Comparison of ENCODE assay signal across 15 cellular contexts in the genomic region with DNA sequence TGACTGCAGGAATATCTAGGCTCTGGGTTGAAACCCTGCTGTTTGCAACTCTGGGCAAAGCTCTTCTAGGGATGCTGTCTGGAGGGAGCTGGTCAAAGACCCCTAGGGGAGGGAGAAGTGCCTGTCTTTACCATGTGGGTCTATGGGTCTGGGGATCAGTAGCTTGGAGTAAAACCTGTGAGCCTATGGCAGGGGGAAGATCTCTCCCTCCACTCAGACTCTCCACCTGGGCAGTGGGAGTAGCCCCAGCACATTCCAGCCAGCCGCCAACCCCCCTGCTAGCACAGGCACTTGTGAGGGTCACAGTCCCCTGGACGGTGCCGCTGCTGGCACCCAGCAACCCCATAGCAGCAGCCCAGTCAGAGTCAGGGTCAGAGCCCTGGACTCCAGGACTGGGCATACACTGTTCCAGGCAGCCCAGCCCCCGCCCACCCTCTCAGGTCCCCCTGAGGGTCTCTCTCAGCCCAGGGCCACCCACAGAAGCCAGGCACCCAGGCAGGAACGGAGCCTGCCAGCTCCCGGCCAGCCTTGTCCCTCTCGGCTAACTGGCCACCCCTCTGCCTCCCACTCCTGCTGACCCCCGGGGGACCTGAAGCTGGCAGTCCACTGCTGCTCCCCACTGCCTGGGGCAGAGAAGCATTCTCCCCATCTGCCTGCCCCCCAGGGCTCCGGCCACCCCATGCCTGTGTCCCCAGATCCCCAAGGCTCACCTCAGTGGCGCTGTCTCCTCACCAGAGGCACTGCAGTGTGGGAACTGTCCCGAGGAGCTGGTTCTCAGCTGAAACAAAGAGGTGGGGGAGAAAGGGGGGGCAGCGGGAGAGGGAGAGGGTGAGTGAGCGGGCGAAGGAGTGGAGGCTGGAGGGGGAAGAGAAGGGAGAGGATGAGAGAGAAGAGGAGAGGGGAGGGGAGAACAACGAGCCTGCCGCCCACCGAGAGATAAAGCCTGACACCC. TPM values are rescaled to one million over a fixed set of nuclear protein-coding genes. Genes with fewer than 3 reads are reported as not detected.
A peak's percentile ranks its signal among the peaks of the same experiment; 100 is the strongest.
DNase-seq lines count a peak whose midpoint lies in the region; ATAC-seq, FAIRE-seq and TF ChIP-seq lines count a peak whose summit lies in the region.
"Had no signal": no experiment of that assay in that cellular context is flagged by ENCODE, and none has a peak within 500 bp of the region (broad histone marks: within the 10 kb centered on the region; RNA-seq: fewer than 3 reads in every experiment).

No MANE protein-coding gene starts in this region.

- H3K4me3 Mint-ChIP-seq in stimulated activated naive CD8-positive, alpha-beta T cell treated with anti-CD3 and anti-CD28 coated beads, Interleukin-15, amount 100 ng/mL, for 72 hours, result no peak overlapping the region
- peak overlapping the region; percentile 86 for H3K4me3 Mint-ChIP-seq in mesothelial cell of epicardium
- H3K4me3 Mint-ChIP-seq in type B pancreatic cell, result peak overlapping the region; percentile 79
- H3K4me3 Mint-ChIP-seq: activated naive CD4-positive, alpha-beta T cell treated with anti-CD3 and anti-CD28 coated beads, Interleukin-2, amount 50 U/mL, for 24 hours had no signal

- no peak overlapping the region for H4K5ac ChIP-seq in H1 (ENCODE audit: insufficient read length, low read depth, low read length)

- no peaks in the 10 kb centered on the region for H4K20me1 ChIP-seq in H1 (replicated peaks in 1 of 2; ENCODE audit: control insufficient read depth in 1 of 2, insufficient read depth in 2 of 2, low read length in 2 of 2)
- no peaks in the 10 kb centered on the region for H4K20me1 ChIP-seq in OCI-LY7 (ENCODE audit: insufficient read depth, low read length)

- H3K18ac ChIP-seq in H1 (ENCODE audit: extremely low read depth, low read length), result peak overlapping the region; percentile 48

- peak overlapping the region; percentile 75 for H2BK120ac ChIP-seq in H1 (replicated peaks; ENCODE audit: low read depth, low read length)

- ATAC-seq in stimulated activated naive CD8-positive, alpha-beta T cell treated with anti-CD3 and anti-CD28 coated beads, Interleukin-15, amount 100 ng/mL, for 72 hours, result no peak
- ATAC-seq in stimulated activated naive CD8-positive, alpha-beta T cell treated with anti-CD3 and anti-CD28 coated beads, Interleukin-15, Interleukin-2, amounts not matched to agents 100 U/mL and 50 U/mL, for 24 hours, result no peak
- no peak for ATAC-seq in GM18909 (IDR thresholded peaks at IDR 0.05; ENCODE audit: poor library complexity, unreplicated experiment)

- H3K4me1 ChIP-seq in H1 (replicated peaks in 1 of 4; ENCODE audit: control insufficient read depth in 3 of 4, insufficient read depth in 4 of 4, low read length in 3 of 4) (peaks cover 0 to 26% (median 20%) of the 10 kb centered on the region in 4 experiments; a peak in 6 of 7 replicates), OCI-LY7 (ENCODE audit: insufficient read depth, low read length, poor library complexity, severe bottlenecking) (no peaks in the 10 kb centered on the region)

- WGBS in H1 (ENCODE audit: extremely low coverage in 1 of 2, insufficient coverage in 1 of 2, insufficient read length in 1 of 2, insufficient replicate concordance in 2 of 2, low coverage in 1 of 2, low lambda C conversion rate in 2 of 2, missing lambda C conversion rate in 1 of 2), 2 experiments, result 32% methylated on average over 14 of the region's 17 CpGs; no CpG with 5 or more reads in 1 of the 2 experiments

- POLR2A ChIA-PET in H1 (lab: Charles Lee; ENCODE audit: partially characterized antibody), result interaction anchor here (0.5 to 6.0 kb wide), 21 partner anchors 10 to 627 kb away, joined by 3 to 39 read pairs (median 4); partner anchors contain the start of genes GLYCTK, TEX264, TNNC1 and WDR82
- POLR2A ChIA-PET in OCI-LY7 (lab: Charles Lee), result interaction anchor here (0.6 kb wide), 1 partner anchor 76 kb away, joined by 5 read pairs; no protein-coding TSS in a partner anchor

- intact Hi-C loops in OCI-LY7 (cut with micrococcal nuclease; ENCODE audit: unreplicated experiment), result no loop called here

- peak overlapping the region; percentile 87 for H3K4ac ChIP-seq in H1 (replicated peaks; ENCODE audit: insufficient read length, low read depth, low read length)

- H3K23ac ChIP-seq in H1 (ENCODE audit: insufficient read length), result no peak overlapping the region

- H3K14ac ChIP-seq in H1 (ENCODE audit: insufficient read length), result no peak overlapping the region

- no peaks in the 10 kb centered on the region for H3K36me3 ChIP-seq in H1 (ENCODE audit: control insufficient read depth in 2 of 4, insufficient read depth in 4 of 4, low read length in 3 of 4)
- no peaks in the 10 kb centered on the region for H3K36me3 ChIP-seq in OCI-LY7 (ENCODE audit: insufficient read depth, low read length)
- H3K36me3 ChIP-seq in MG63, result no peaks in the 10 kb centered on the region
- H3K36me3 ChIP-seq: SJSA1 had no signal

- FAIRE-seq in H1 (lab: Jason Lieb, UNC), result no peak
- FAIRE-seq: urothelium cell line had no signal

- no TSS peak for BruUV-seq in OCI-LY7 (replicated peaks; lab: Mats Ljungman, UMichigan)

- peaks cover 16% of the 10 kb centered on the region for H3K23me2 ChIP-seq in H1 (ENCODE audit: low read depth, low read length)

- no peaks in the 10 kb centered on the region for H3K36me3 Mint-ChIP-seq in mesothelial cell of epicardium
- H3K36me3 Mint-ChIP-seq in type B pancreatic cell, result no peaks in the 10 kb centered on the region
- H3K36me3 Mint-ChIP-seq: activated naive CD4-positive, alpha-beta T cell treated with anti-CD3 and anti-CD28 coated beads, Interleukin-2, amount 50 U/mL, for 24 hours had no signal

- CTCF ChIA-PET in H1 (lab: Charles Lee; ENCODE audit: partially characterized antibody) (interaction anchor here (0.9 to 15.3 kb wide), 18 partner anchors 8 to 293 kb away, joined by 3 to 198 read pairs (median 5); partner anchors contain the start of genes GLYCTK and WDR82), OCI-LY7 (lab: Charles Lee; ENCODE audit: unreplicated experiment) (interaction anchor here (0.5 kb wide), 1 partner anchor 297 kb away, joined by 3 read pairs; no protein-coding TSS in a partner anchor)

- peak overlapping the region; percentile 39; the same call in 1 of the 2 replicates for H2AK5ac ChIP-seq in H1 (ENCODE audit: low read depth, low read length)

- H3K9ac ChIP-seq in H1 (replicated peaks in 1 of 4; ENCODE audit: extremely low read depth in 1 of 4, low read depth in 3 of 4, low read length in 3 of 4), result no peak overlapping the region
- H3K9ac ChIP-seq: KMS-11 had no signal

- H3K9me3 ChIP-seq in H1 (ENCODE audit: insufficient read depth in 2 of 2, low read depth in 1 of 2, low read length in 1 of 2), result no peaks in the 10 kb centered on the region
- H3K9me3 ChIP-seq in OCI-LY7 (ENCODE audit: low read length), result no peaks in the 10 kb centered on the region
- H3K9me3 ChIP-seq in MG63, result no peaks in the 10 kb centered on the region
- H3K9me3 ChIP-seq: SJSA1 had no signal

- H3K27ac Mint-ChIP-seq in stimulated activated naive CD8-positive, alpha-beta T cell treated with anti-CD3 and anti-CD28 coated beads, Interleukin-15, amount 100 ng/mL, for 72 hours, result peak overlapping the region; percentile 70 to 75
- peak overlapping the region; percentile 91 for H3K27ac Mint-ChIP-seq in mesothelial cell of epicardium
- H3K27ac Mint-ChIP-seq in type B pancreatic cell, result no peak overlapping the region
- H3K27ac Mint-ChIP-seq: activated naive CD4-positive, alpha-beta T cell treated with anti-CD3 and anti-CD28 coated beads, Interleukin-2, amount 50 U/mL, for 24 hours had no signal

- peak overlapping the region; percentile 97 for H2BK15ac ChIP-seq in H1 (ENCODE audit: low read length)

- peak overlapping the region; percentile 77 for H4K91ac ChIP-seq in H1 (replicated peaks; ENCODE audit: insufficient read length, low read length)

- H3K27ac ChIP-seq in H1 (ENCODE audit: low read depth, low read length) (no peak overlapping the region), OCI-LY7 (ENCODE audit: low read depth, low read length, poor library complexity, severe bottlenecking) (no peak overlapping the region)
- H3K27ac ChIP-seq: KMS-11, SJSA1 had no signal

- 0 out of 2 replicates have a peak overlapping the region, but pooled peaks have one; percentile 72 for H2BK20ac ChIP-seq in H1 (ENCODE audit: low read length)

- no peak overlapping the region for H2AFZ ChIP-seq in H1 (ENCODE audit: low read length)
- H2AFZ ChIP-seq in OCI-LY7 (ENCODE audit: low read length), result no peak overlapping the region

- no peaks in the 10 kb centered on the region for H3K27me3 Mint-ChIP-seq in stimulated activated naive CD8-positive, alpha-beta T cell treated with anti-CD3 and anti-CD28 coated beads, Interleukin-15, amount 100 ng/mL, for 72 hours
- no peaks in the 10 kb centered on the region for H3K27me3 Mint-ChIP-seq in mesothelial cell of epicardium (ENCODE audit: low read depth)
- no peaks in the 10 kb centered on the region for H3K27me3 Mint-ChIP-seq in type B pancreatic cell
- H3K27me3 Mint-ChIP-seq: activated naive CD4-positive, alpha-beta T cell treated with anti-CD3 and anti-CD28 coated beads, Interleukin-2, amount 50 U/mL, for 24 hours had no signal

- TF ChIP-seq CTCF in H1 (IDR thresholded peaks at IDR 0.05; ENCODE audit: control extremely low read depth in 1 of 3, insufficient read depth in 1 of 3, low read depth in 1 of 3, low read length in 3 of 3) (peak in 1 of 3 experiments; percentile 4; a peak in 1 of 4 replicates), mesothelial cell of epicardium (IDR thresholded peaks at IDR 0.05; ENCODE audit: unreplicated experiment) (no peak), type B pancreatic cell (conservative IDR thresholded peaks at IDR 0.05) (no peak), OCI-LY7 (conservative IDR thresholded peaks at IDR 0.05; ENCODE audit: low read length) (no peak)

- TF ChIP-seq EP300 in H1 (IDR thresholded peaks at IDR 0.05; ENCODE audit: borderline replicate concordance in 1 of 2, low read depth in 2 of 2, low read length in 2 of 2), result no peak

- peaks cover 0 to 8% (median 2%) of the 10 kb centered on the region in 4 experiments; a peak in 3 of 7 replicates for H3K27me3 ChIP-seq in H1 (replicated peaks in 1 of 4; ENCODE audit: control insufficient read depth in 3 of 4, extremely low read depth in 1 of 4, insufficient read depth in 3 of 4, low read length in 3 of 4)
- H3K27me3 ChIP-seq in MG63, result no peaks in the 10 kb centered on the region
- H3K27me3 ChIP-seq: SJSA1 had no signal

- H2BK12ac ChIP-seq in H1 (ENCODE audit: low read depth, low read length), result peak overlapping the region; percentile 80; the same call in 1 of the 2 replicates

- H2BK5ac ChIP-seq in H1 (ENCODE audit: low read depth, low read length), result peak overlapping the region; percentile 12; the same call in 1 of the 2 replicates

- H3K4me3 ChIP-seq in H1 (ENCODE audit: extremely low read depth in 1 of 4, insufficient read depth in 2 of 4, low read depth in 3 of 4, low read length in 4 of 4) (peak overlapping the region; percentile 7 to 57 (median 26); a peak in 5 of 8 replicates), OCI-LY7 (ENCODE audit: low read depth, low read length, poor library complexity, severe bottlenecking) (no peak overlapping the region), MG63 (no peak overlapping the region)
- H3K4me3 ChIP-seq: SJSA1 had no signal

- no peaks in the 10 kb centered on the region for H3K9me3 Mint-ChIP-seq in stimulated activated naive CD8-positive, alpha-beta T cell treated with anti-CD3 and anti-CD28 coated beads, Interleukin-15, amount 100 ng/mL, for 72 hours
- H3K9me3 Mint-ChIP-seq in mesothelial cell of epicardium, result no peaks in the 10 kb centered on the region
- H3K9me3 Mint-ChIP-seq in type B pancreatic cell, result no peaks in the 10 kb centered on the region
- H3K9me3 Mint-ChIP-seq: activated naive CD4-positive, alpha-beta T cell treated with anti-CD3 and anti-CD28 coated beads, Interleukin-2, amount 50 U/mL, for 24 hours had no signal

- no peak overlapping the region for H4K8ac ChIP-seq in H1 (ENCODE audit: extremely low read depth, insufficient read depth, low read length)

- no peaks in the 10 kb centered on the region for H3K9me2 ChIP-seq in OCI-LY7 (ENCODE audit: insufficient read depth, low read length)

- H3K4me2 ChIP-seq in H1 (ENCODE audit: insufficient read depth in 1 of 2, low read depth in 2 of 2, low read length in 2 of 2), result peak overlapping the region; percentile 70 to 90
- H3K4me2 ChIP-seq in OCI-LY7 (ENCODE audit: low read length), result no peak overlapping the region
- H3K4me2 ChIP-seq: KMS-11 had no signal

- no peak for TF ChIP-seq RAD21 in H1 (IDR thresholded peaks at IDR 0.05 in 1 of 2, conservative IDR thresholded peaks at IDR 0.05 in 1 of 2; ENCODE audit: low read depth in 2 of 2, low read length in 2 of 2)

- no peaks in the 10 kb centered on the region for H3K79me2 ChIP-seq in H1 (ENCODE audit: control insufficient read depth in 1 of 2, insufficient read depth in 2 of 2, low read length in 2 of 2)
- H3K79me2 ChIP-seq in OCI-LY7 (ENCODE audit: insufficient read depth, low read depth, low read length), result no peaks in the 10 kb centered on the region

- TF ChIP-seq POLR2A in H1 (IDR thresholded peaks at IDR 0.05; ENCODE audit: control extremely low read depth in 1 of 2, low read depth in 2 of 2, low read length in 2 of 2), result no peak

- peaks cover 33% of the 10 kb centered on the region for H3K4me1 Mint-ChIP-seq in stimulated activated naive CD8-positive, alpha-beta T cell treated with anti-CD3 and anti-CD28 coated beads, Interleukin-15, amount 100 ng/mL, for 72 hours
- peaks cover 44% of the 10 kb centered on the region for H3K4me1 Mint-ChIP-seq in mesothelial cell of epicardium
- H3K4me1 Mint-ChIP-seq in type B pancreatic cell (ENCODE audit: unreplicated experiment), result peaks cover 16% of the 10 kb centered on the region
- H3K4me1 Mint-ChIP-seq: activated naive CD4-positive, alpha-beta T cell treated with anti-CD3 and anti-CD28 coated beads, Interleukin-2, amount 50 U/mL, for 24 hours had no signal

- H3K79me1 ChIP-seq in H1 (ENCODE audit: low read depth, low read length), result no peaks in the 10 kb centered on the region

- DNase-seq in stimulated activated naive CD8-positive, alpha-beta T cell treated with anti-CD3 and anti-CD28 coated beads, Interleukin-15, amount 100 ng/mL, for 72 hours, result no peak
- DNase-seq in stimulated activated naive CD8-positive, alpha-beta T cell treated with anti-CD3 and anti-CD28 coated beads, Interleukin-15, Interleukin-2, amounts not matched to agents 100 U/mL and 50 U/mL, for 24 hours, result no peak
- DNase-seq in H1 (ENCODE audit: low read depth in 1 of 2, low spot score in 2 of 2), result no peak
- DNase-seq in mesothelial cell of epicardium (ENCODE audit: low spot score in 2 of 2, unreplicated experiment in 2 of 2), result no peak
- DNase-seq in type B pancreatic cell (ENCODE audit: extremely low spot score, unreplicated experiment), result no peak
- no peak for DNase-seq in OCI-LY7 (ENCODE audit: low spot score)
- no peak for DNase-seq in MG63
- DNase-seq: erythroblast, mammary epithelial cell, NCI-H2029 treated with DMSO at 0.1 percent for 48 hours had no signal

- H3K56ac ChIP-seq in H1 (replicated peaks; ENCODE audit: insufficient read length, low read depth, low read length), result peak overlapping the region; percentile 51

RNA-seq across cellular contexts. Expression of gene GLYCTK, which starts 10.8 kb away (rescaled TPM):
- total RNA-seq in H1 (2021; fragmentation: NEBNext Ultra II Directional; extraction: Animal tissue kit (Norgen Biotek cat#: 25700)), result 3.5 and 4.2 TPM in 2 replicates
- 8.7 and 11.1 TPM in 2 replicates for polyA plus RNA-seq in H1 (2011; rRNA removed)
- polyA plus RNA-seq in H1 (2011; cell fraction: cytosol; rRNA removed), result 10.1 TPM
- polyA plus RNA-seq in H1 (2011; cell fraction: nucleus; rRNA removed), result 23.2 TPM
- 4.5 to 7.2 TPM (median 6.2 TPM) in 4 replicates for polyA plus RNA-seq in H1 (2012, experiment 1 of 2)
- polyA plus RNA-seq in H1 (2012, experiment 2 of 2), result 6.8 TPM
- polyA plus RNA-seq in H1 (2013, experiment 1 of 2), result 3.0 TPM
- polyA plus RNA-seq in H1 (2013, experiment 2 of 2), result 2.4 TPM
- 6.1 and 8.1 TPM in 2 replicates for polyA minus RNA-seq in H1 (2011; rRNA and poly(A)+ RNA removed)
- polyA minus RNA-seq in H1 (2011; cell fraction: cytosol; rRNA and poly(A)+ RNA removed), result 4.9 TPM
- polyA minus RNA-seq in H1 (2011; cell fraction: nucleus; rRNA and poly(A)+ RNA removed), result 14.2 TPM
- total RNA-seq in mesothelial cell of epicardium (9.0 to 10.7 TPM (median 10.6 TPM) in 3 replicates), type B pancreatic cell (ENCODE audit: low replicate concordance) (29.7 and 50.5 TPM in 2 replicates), OCI-LY7 (2022) (28.6 and 29.6 TPM in 2 replicates)
- total RNA-seq in OCI-LY7 (2014; rRNA removed; shearing (Covaris generic)), result 24.5 and 28.1 TPM in 2 replicates
- total RNA-seq in MG63 (2014; rRNA removed; shearing (Covaris generic); ENCODE audit: low replicate concordance), result 2.3 and 10.6 TPM in 2 replicates

RNA-seq across cellular contexts. Expression of gene DNAH1, which starts 17.7 kb away (rescaled TPM):
- total RNA-seq in H1 (2021; fragmentation: NEBNext Ultra II Directional; extraction: Animal tissue kit (Norgen Biotek cat#: 25700)), result 0.63 and 1.5 TPM in 2 replicates
- 1.0 and 1.9 TPM in 2 replicates for polyA plus RNA-seq in H1 (2011; rRNA removed)
- polyA plus RNA-seq in H1 (2011; cell fraction: cytosol; rRNA removed), result 1.1 TPM
- polyA plus RNA-seq in H1 (2011; cell fraction: nucleus; rRNA removed), result 10.6 TPM
- polyA plus RNA-seq in H1 (2012, experiment 1 of 2), result 0.35 to 1.7 TPM (median 1.0 TPM) in 4 replicates
- 0.13 TPM for polyA plus RNA-seq in H1 (2012, experiment 2 of 2)
- polyA plus RNA-seq in H1 (2013, experiment 1 of 2), result 0.22 TPM
- 0.20 TPM for polyA plus RNA-seq in H1 (2013, experiment 2 of 2)
- 4.0 and 4.2 TPM in 2 replicates for polyA minus RNA-seq in H1 (2011; rRNA and poly(A)+ RNA removed)
- 2.2 TPM for polyA minus RNA-seq in H1 (2011; cell fraction: cytosol; rRNA and poly(A)+ RNA removed)
- polyA minus RNA-seq in H1 (2011; cell fraction: nucleus; rRNA and poly(A)+ RNA removed), result 6.1 TPM
- 8.2 to 9.5 TPM (median 8.4 TPM) in 3 replicates for total RNA-seq in mesothelial cell of epicardium
- 2.6 and 7.3 TPM in 2 replicates for total RNA-seq in type B pancreatic cell (ENCODE audit: low replicate concordance)
- 14.2 and 18.3 TPM in 2 replicates for total RNA-seq in OCI-LY7 (2014; rRNA removed; shearing (Covaris generic))
- 5.8 and 10.5 TPM in 2 replicates for total RNA-seq in OCI-LY7 (2022)
- 0.49 and 1.2 TPM in 2 replicates for total RNA-seq in MG63 (2014; rRNA removed; shearing (Covaris generic); ENCODE audit: low replicate concordance)

RNA-seq across cellular contexts. Expression of gene WDR82, which starts 20.0 kb away (rescaled TPM):
- 77.2 and 82.7 TPM in 2 replicates for total RNA-seq in H1 (2021; fragmentation: NEBNext Ultra II Directional; extraction: Animal tissue kit (Norgen Biotek cat#: 25700))
- polyA plus RNA-seq in H1 (2011; rRNA removed), result 25.8 and 33.5 TPM in 2 replicates
- polyA plus RNA-seq in H1 (2011; cell fraction: cytosol; rRNA removed), result 39.1 TPM
- polyA plus RNA-seq in H1 (2011; cell fraction: nucleus; rRNA removed), result 15.2 TPM
- 51.4 to 74.4 TPM (median 59.0 TPM) in 4 replicates for polyA plus RNA-seq in H1 (2012, experiment 1 of 2)
- polyA plus RNA-seq in H1 (2012, experiment 2 of 2), result 15.1 TPM
- polyA plus RNA-seq in H1 (2013, experiment 1 of 2), result 26.5 TPM
- polyA plus RNA-seq in H1 (2013, experiment 2 of 2), result 26.3 TPM
- polyA minus RNA-seq in H1 (2011; rRNA and poly(A)+ RNA removed), result 75.6 and 86.5 TPM in 2 replicates
- 38.2 TPM for polyA minus RNA-seq in H1 (2011; cell fraction: cytosol; rRNA and poly(A)+ RNA removed)
- 25.1 TPM for polyA minus RNA-seq in H1 (2011; cell fraction: nucleus; rRNA and poly(A)+ RNA removed)
- total RNA-seq in mesothelial cell of epicardium (99.0 to 105 TPM (median 101 TPM) in 3 replicates), type B pancreatic cell (ENCODE audit: low replicate concordance) (74.2 and 96.8 TPM in 2 replicates), OCI-LY7 (2022) (66.2 and 67.9 TPM in 2 replicates)
- total RNA-seq in OCI-LY7 (2014; rRNA removed; shearing (Covaris generic)), result 27.8 and 38.5 TPM in 2 replicates
- 27.6 and 40.0 TPM in 2 replicates for total RNA-seq in MG63 (2014; rRNA removed; shearing (Covaris generic); ENCODE audit: low replicate concordance)

RNA-seq across cellular contexts. Expression of gene PPM1M, which starts 52.9 kb away (rescaled TPM):
- total RNA-seq in H1 (2021; fragmentation: NEBNext Ultra II Directional; extraction: Animal tissue kit (Norgen Biotek cat#: 25700)), result 5.2 and 5.4 TPM in 2 replicates
- polyA plus RNA-seq in H1 (2011; rRNA removed), result 5.1 and 6.3 TPM in 2 replicates
- polyA plus RNA-seq in H1 (2011; cell fraction: cytosol; rRNA removed), result 6.3 TPM
- 15.4 TPM for polyA plus RNA-seq in H1 (2011; cell fraction: nucleus; rRNA removed)
- 4.8 to 6.4 TPM (median 5.3 TPM) in 4 replicates for polyA plus RNA-seq in H1 (2012, experiment 1 of 2)
- 5.8 TPM for polyA plus RNA-seq in H1 (2012, experiment 2 of 2)
- polyA plus RNA-seq in H1 (2013, experiment 1 of 2), result 2.7 TPM
- 3.0 TPM for polyA plus RNA-seq in H1 (2013, experiment 2 of 2)
- polyA minus RNA-seq in H1 (2011; rRNA and poly(A)+ RNA removed), result 7.5 and 11.2 TPM in 2 replicates
- 5.2 TPM for polyA minus RNA-seq in H1 (2011; cell fraction: cytosol; rRNA and poly(A)+ RNA removed)
- 2.0 TPM for polyA minus RNA-seq in H1 (2011; cell fraction: nucleus; rRNA and poly(A)+ RNA removed)
- total RNA-seq in mesothelial cell of epicardium, result 10.6 to 11.8 TPM (median 11.6 TPM) in 3 replicates
- total RNA-seq in type B pancreatic cell (ENCODE audit: low replicate concordance), result 5.2 and 8.0 TPM in 2 replicates
- total RNA-seq in OCI-LY7 (2014; rRNA removed; shearing (Covaris generic)), result 1.1 and 4.4 TPM in 2 replicates
- total RNA-seq in OCI-LY7 (2022), result 13.8 and 15.6 TPM in 2 replicates
- total RNA-seq in MG63 (2014; rRNA removed; shearing (Covaris generic); ENCODE audit: low replicate concordance), result 7.9 and 16.2 TPM in 2 replicates

RNA-seq across cellular contexts. Expression of gene TWF2, which starts 59.5 kb away (rescaled TPM):
- 62.6 and 65.2 TPM in 2 replicates for total RNA-seq in H1 (2021; fragmentation: NEBNext Ultra II Directional; extraction: Animal tissue kit (Norgen Biotek cat#: 25700))
- polyA plus RNA-seq in H1 (2011; rRNA removed), result 90.4 and 135 TPM in 2 replicates
- polyA plus RNA-seq in H1 (2011; cell fraction: cytosol; rRNA removed), result 119 TPM
- 109 TPM for polyA plus RNA-seq in H1 (2011; cell fraction: nucleus; rRNA removed)
- 54.0 to 76.2 TPM (median 70.9 TPM) in 4 replicates for polyA plus RNA-seq in H1 (2012, experiment 1 of 2)
- polyA plus RNA-seq in H1 (2012, experiment 2 of 2), result 80.6 TPM
- polyA plus RNA-seq in H1 (2013, experiment 1 of 2), result 44.5 TPM
- 43.3 TPM for polyA plus RNA-seq in H1 (2013, experiment 2 of 2)
- 48.4 and 59.6 TPM in 2 replicates for polyA minus RNA-seq in H1 (2011; rRNA and poly(A)+ RNA removed)
- polyA minus RNA-seq in H1 (2011; cell fraction: cytosol; rRNA and poly(A)+ RNA removed), result 55.5 TPM
- polyA minus RNA-seq in H1 (2011; cell fraction: nucleus; rRNA and poly(A)+ RNA removed), result 25.6 TPM
- total RNA-seq in mesothelial cell of epicardium, result 26.6 to 30.6 TPM (median 28.7 TPM) in 3 replicates
- total RNA-seq in type B pancreatic cell (ENCODE audit: low replicate concordance), result 33.7 and 39.3 TPM in 2 replicates
- total RNA-seq in OCI-LY7 (2014; rRNA removed; shearing (Covaris generic)), result 40.0 and 52.8 TPM in 2 replicates
- total RNA-seq in OCI-LY7 (2022), result 60.2 and 64.9 TPM in 2 replicates
- total RNA-seq in MG63 (2014; rRNA removed; shearing (Covaris generic); ENCODE audit: low replicate concordance), result 37.4 and 100 TPM in 2 replicates

Comparison
In these comparisons a context has a peak if more than half of its experiments do, and no peak if none do; other contexts are left out.
1. H3K4me3 Mint-ChIP-seq: peak in mesothelial cell of epicardium (single experiment) and type B pancreatic cell (single experiment); none in stimulated activated naive CD8-positive, alpha-beta T cell treated with anti-CD3 and anti-CD28 coated beads, Interleukin-15, amount 100 ng/mL, for 72 hours (0 of 2).
2. H3K4me3 ChIP-seq: peak in H1 (4 of 4); none in OCI-LY7 (single experiment) and MG63 (single experiment).